In genomic region chr2:102029952-102030351, GRCh38 we compare ENCODE assay signal across 22 cellular contexts. TPM values are rescaled to one million over a fixed set of nuclear protein-coding genes. Genes with fewer than 3 reads are reported as not detected.
"Had no signal": no experiment of that assay in that cellular context is flagged by ENCODE, and none has a peak within 500 bp of the region (broad histone marks: within the 10 kb centered on the region; RNA-seq: fewer than 3 reads in every experiment).

No MANE protein-coding gene starts in this region.

- H3K27ac ChIP-seq: RWPE1 had no signal

- H3K27me3 Mint-ChIP-seq: T-cell had no signal

- H3K9ac ChIP-seq: SK-N-SH had no signal

- H3K36me3 ChIP-seq: MG63 had no signal

- H3K27me3 ChIP-seq: MG63 had no signal

- H3K36me3 Mint-ChIP-seq: T-cell had no signal

- H3K27ac Mint-ChIP-seq: T-cell had no signal

- H3K9me3 ChIP-seq: SK-N-SH had no signal

- H3K4me2 ChIP-seq: SK-N-SH had no signal

- DNase-seq: KBM-7, MG63, NCI-H1092, NCI-H1105 treated with DMSO at 0.1 percent for 48 hours, NCI-H1417 treated with DMSO at 0.1 percent for 48 hours, NCI-H146, NCI-H1694 treated with DMSO at 0.1 percent for 48 hours, NCI-H2029, NCI-H2081 treated with DMSO at 0.1 percent for 48 hours, NCI-H2171, NCI-H226, NCI-H446, NCI-H510A, NCI-H524 treated with DMSO at 0.1 percent for 48 hours, NCI-H69, NCI-H774, SHP77, SK-N-SH, SW 1271, T-cell had no signal

- ATAC-seq: T-cell had no signal

- H3K4me3 Mint-ChIP-seq: T-cell had no signal

- H3K4me3 ChIP-seq: MG63 had no signal

RNA-seq across cellular contexts. Expression of gene IL1R2, which starts 38.2 kb away (rescaled TPM):
- total RNA-seq: LHCN-M2 had no signal
